ENCODE assay signal across 1 cellular context in genomic region chr19:16383584-16384161, GRCh38.
TF ChIP-seq lines count a peak whose summit lies in the region.

No MANE protein-coding gene starts in this region.

TF ChIP-seq in HepG2, 621 proteins besides CTCF, POLR2A, EP300 and RAD21 (continued from another document):
- TF ChIP-seq ZNF800 (CRISPR knock-in tag; IDR thresholded peaks at IDR 0.05) (no peak), AGO2 (optimal IDR thresholded peaks at IDR 0.05; ENCODE audit: low read depth, low read length) (peak; percentile 26)
